15 cellular contexts compared by ENCODE assay signal in the genomic region with DNA sequence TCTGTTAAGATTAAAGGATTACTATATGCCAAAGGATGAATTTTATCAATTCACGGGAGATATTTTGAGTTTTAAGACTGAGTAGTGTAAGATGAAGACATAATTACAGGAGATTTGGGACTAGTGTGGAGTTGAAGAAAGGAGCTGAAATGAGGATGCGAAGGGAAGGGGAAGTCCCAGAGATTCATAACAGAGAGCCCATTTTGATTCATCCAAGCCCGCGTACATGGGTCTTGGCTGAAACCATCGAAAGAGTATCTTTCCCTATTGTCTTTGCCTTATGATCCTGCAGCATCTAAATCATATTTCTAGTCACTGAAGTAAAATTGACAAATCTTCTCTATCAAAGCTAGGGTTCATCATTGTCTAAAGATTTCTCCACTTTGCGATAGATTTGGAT.
A peak's percentile ranks its signal among the peaks of the same experiment; 100 is the strongest.
DNase-seq lines count a peak whose midpoint lies in the region; ATAC-seq and TF ChIP-seq lines count a peak whose summit lies in the region.
"Had no signal": no experiment of that assay in that cellular context is flagged by ENCODE, and none has a peak within 500 bp of the region (broad histone marks: within the 10 kb centered on the region; RNA-seq: fewer than 3 reads in every experiment).

No MANE protein-coding gene starts in this region.

- H3K4me3 ChIP-seq in SK-N-MC, result peak overlapping the region; percentile 39
- H3K4me3 ChIP-seq: A549 had no signal

- H3K4me1 Mint-ChIP-seq in nephron, result peaks cover 39% of the 10 kb centered on the region
- H3K4me1 Mint-ChIP-seq in T-helper 2 cell treated with Interferon-gamma antibody and Interleukin-4, amounts not matched to agents 5 μg/mL and 100 μg/mL, for 36 hours (ENCODE audit: low read depth), result no peaks in the 10 kb centered on the region
- H3K4me1 Mint-ChIP-seq: CD14-positive monocyte had no signal

- H3K27me3 Mint-ChIP-seq in nephron (ENCODE audit: low read depth), result no peaks in the 10 kb centered on the region
- H3K27me3 Mint-ChIP-seq in T-helper 2 cell treated with Interferon-gamma antibody and Interleukin-4, amounts not matched to agents 5 μg/mL and 100 μg/mL, for 36 hours (ENCODE audit: low read depth), result peaks cover 7% of the 10 kb centered on the region

- H3K27ac Mint-ChIP-seq in nephron, result peak overlapping the region; percentile 89 to 99 (median 98)
- H3K27ac Mint-ChIP-seq in T-helper 2 cell treated with Interferon-gamma antibody and Interleukin-4, amounts not matched to agents 5 μg/mL and 100 μg/mL, for 36 hours, result no peak overlapping the region
- H3K27ac Mint-ChIP-seq: CD8-positive, alpha-beta T cell had no signal

- peaks cover 3% of the 10 kb centered on the region for H3K9me3 Mint-ChIP-seq in nephron
- no peaks in the 10 kb centered on the region for H3K9me3 Mint-ChIP-seq in T-helper 2 cell treated with Interferon-gamma antibody and Interleukin-4, amounts not matched to agents 5 μg/mL and 100 μg/mL, for 36 hours
- H3K9me3 Mint-ChIP-seq: CD8-positive, alpha-beta T cell had no signal

- DNase-seq in SK-N-MC (ENCODE audit: low read depth, low spot score) (no peak), medulla oblongata (ENCODE audit: extremely low spot score) (no peak), NCI-H1694 (lab: John Stamatoyannopoulos, UW) (no peak)
- no peak for DNase-seq in activated CD4-positive, CD25-positive, alpha-beta regulatory T cell (lab: John Stamatoyannopoulos, UW)
- DNase-seq in T-helper 2 cell treated with Interferon-gamma antibody and Interleukin-4, amounts not matched to agents 5 μg/mL and 100 μg/mL, for 36 hours (ENCODE audit: low spot score), result no peak
- DNase-seq: CD8-positive, alpha-beta T cell; COR-L47; DMS153; DMS79 treated with DMSO at 0.1 percent for 48 hours had no signal

- H3K27ac ChIP-seq in SK-N-MC, result peak overlapping the region; percentile 78
- H3K27ac ChIP-seq: A549 had no signal

- ATAC-seq in GM21529 (IDR thresholded peaks at IDR 0.05; ENCODE audit: unreplicated experiment), result peak; percentile 48
- peak; percentile 46 for ATAC-seq in HG02610 (IDR thresholded peaks at IDR 0.05; ENCODE audit: unreplicated experiment)
- ATAC-seq: A549; CD8-positive, alpha-beta T cell; HCT116 had no signal

- no peaks in the 10 kb centered on the region for H3K9me3 ChIP-seq in SK-N-MC (ENCODE audit: low read depth, low read length)
- H3K9me3 ChIP-seq: A549 had no signal

- TF ChIP-seq CTCF in nephron (IDR thresholded peaks at IDR 0.05; ENCODE audit: unreplicated experiment in 3 of 3), result no peak

- no peaks in the 10 kb centered on the region for H3K36me3 ChIP-seq in SK-N-MC (ENCODE audit: insufficient read depth, low read length)

- H3K4me3 Mint-ChIP-seq in nephron, result peak overlapping the region in 2 of 3 experiments; percentile 1 to 42
- no peak overlapping the region for H3K4me3 Mint-ChIP-seq in T-helper 2 cell treated with Interferon-gamma antibody and Interleukin-4, amounts not matched to agents 5 μg/mL and 100 μg/mL, for 36 hours
- H3K4me3 Mint-ChIP-seq: CD14-positive monocyte; CD8-positive, alpha-beta T cell had no signal

- no peaks in the 10 kb centered on the region for H3K36me3 Mint-ChIP-seq in nephron (ENCODE audit: low read depth)
- no peaks in the 10 kb centered on the region for H3K36me3 Mint-ChIP-seq in T-helper 2 cell treated with Interferon-gamma antibody and Interleukin-4, amounts not matched to agents 5 μg/mL and 100 μg/mL, for 36 hours (ENCODE audit: low read depth)
- H3K36me3 Mint-ChIP-seq: CD14-positive monocyte; CD8-positive, alpha-beta T cell had no signal

- no peak overlapping the region for H3K9ac ChIP-seq in SK-N-MC (ENCODE audit: insufficient read length)
